8 cellular contexts compared by ENCODE assay signal in the genomic region with DNA sequence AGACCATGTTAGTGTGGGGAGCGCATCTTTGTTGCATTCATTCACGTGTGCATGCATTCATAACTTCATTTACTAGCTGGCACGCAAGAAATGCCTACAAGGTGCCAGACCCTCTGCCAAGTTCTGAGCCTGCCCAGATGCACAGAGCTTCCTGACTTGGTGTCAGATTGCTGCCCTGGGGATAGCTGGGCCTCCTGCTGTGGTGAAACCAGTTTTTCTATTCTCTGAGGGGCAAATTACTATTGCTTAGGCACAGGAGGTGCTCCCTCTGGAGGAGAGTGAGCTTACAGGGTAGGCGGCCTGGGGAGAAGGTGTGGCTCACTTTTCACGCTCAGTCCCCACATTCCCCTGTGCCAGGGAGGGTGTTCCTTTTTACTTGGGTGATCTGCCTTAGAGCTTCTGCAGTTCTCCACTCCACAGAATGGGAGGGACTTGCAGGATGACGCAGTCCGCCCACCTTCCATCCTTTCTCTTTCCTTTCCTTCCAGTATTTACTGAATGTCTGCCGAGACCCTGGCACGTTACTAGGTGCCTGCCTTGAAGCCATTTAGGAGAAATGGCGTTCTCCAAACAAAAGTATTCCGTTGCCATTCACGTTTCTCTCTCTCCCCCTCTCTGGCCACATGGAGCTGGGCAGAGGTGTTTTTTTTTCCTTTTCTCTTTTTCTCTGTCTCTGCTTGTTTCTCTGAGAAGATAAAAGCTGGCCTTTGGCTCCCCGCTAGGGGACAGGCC. TPM values are rescaled to one million over a fixed set of nuclear protein-coding genes. Genes with fewer than 3 reads are reported as not detected.
DNase-seq lines count a peak whose midpoint lies in the region; ATAC-seq and TF ChIP-seq lines count a peak whose summit lies in the region.

No MANE protein-coding gene starts in this region.

- H3K9me2 ChIP-seq in Loucy (replicated peaks; ENCODE audit: low read depth, low read length) = no peaks in the 10 kb centered on the region

- H3K79me2 ChIP-seq in Loucy (ENCODE audit: insufficient read depth, low read length) = no peaks in the 10 kb centered on the region

- no peak for TF ChIP-seq POLR2A in heart left ventricle (IDR thresholded peaks at IDR 0.05)

- H3K36me3 ChIP-seq in BLaER1 treated with 17β-estradiol and CSF1 and Interleukin-3, amounts not matched to agents 10 nM and 100 nM = no peaks in the 10 kb centered on the region
- H3K36me3 ChIP-seq in Loucy (ENCODE audit: insufficient read depth, low read length) (no peaks in the 10 kb centered on the region), heart left ventricle (no peaks in the 10 kb centered on the region)

- H3K9me3 ChIP-seq in BLaER1 treated with 17β-estradiol and CSF1 and Interleukin-3, amounts not matched to agents 10 nM and 100 nM (replicated peaks in 1 of 11) = peaks cover 0 to 10% (median 6%) of the 10 kb centered on the region in 11 experiments; a peak in 7 of 22 replicates
- H3K9me3 ChIP-seq in Loucy (ENCODE audit: insufficient read depth, low read depth, low read length) (no peaks in the 10 kb centered on the region), heart left ventricle (no peaks in the 10 kb centered on the region)

- H3F3A ChIP-seq in Loucy (ENCODE audit: low read depth) = no peaks in the 10 kb centered on the region

- H3K4me2 ChIP-seq in BLaER1 treated with 17β-estradiol and CSF1 and Interleukin-3, amounts not matched to agents 10 nM and 100 nM = peak overlapping the region; percentile 18 to 94 (median 84)
- no peak overlapping the region for H3K4me2 ChIP-seq in Loucy (ENCODE audit: low read depth, low read length, poor library complexity, severe bottlenecking)

- H3K27ac ChIP-seq in BLaER1 treated with 17β-estradiol and CSF1 and Interleukin-3, amounts not matched to agents 10 nM and 100 nM = peak overlapping the region in 10 of 11 experiments; percentile 66 to 98 (median 95); a peak in 20 of 22 replicates
- H3K27ac ChIP-seq in heart left ventricle (peak overlapping the region in 11 of 12 donors; percentile 37 to 76 (median 69)), substantia nigra (ENCODE audit: low read depth, low read length, poor library complexity, severe bottlenecking) (no peak overlapping the region)

- 62 to 72% (median 70%) methylated on average over 13 of the region's 13 CpGs for WGBS in heart left ventricle, 4 donors

- no peaks in the 10 kb centered on the region for H4K20me1 ChIP-seq in BLaER1 treated with 17β-estradiol and CSF1 and Interleukin-3, amounts not matched to agents 10 nM and 100 nM
- no peaks in the 10 kb centered on the region for H4K20me1 ChIP-seq in Loucy (ENCODE audit: insufficient read depth, low read length, poor library complexity, severe bottlenecking)

- peaks cover 33 to 68% (median 64%) of the 10 kb centered on the region in 10 experiments for H3K4me1 ChIP-seq in BLaER1 treated with 17β-estradiol and CSF1 and Interleukin-3, amounts not matched to agents 10 nM and 100 nM
- H3K4me1 ChIP-seq in Loucy (ENCODE audit: insufficient read depth, low read length, poor library complexity, severe bottlenecking) (no peaks in the 10 kb centered on the region), heart left ventricle (peaks cover 0 to 27% (median 12%) of the 10 kb centered on the region in 12 donors)

- H3K27me3 ChIP-seq in BLaER1 treated with 17β-estradiol and CSF1 and Interleukin-3, amounts not matched to agents 10 nM and 100 nM = no peaks in the 10 kb centered on the region
- H3K27me3 ChIP-seq in Loucy (ENCODE audit: insufficient read depth, low read length, poor library complexity, severe bottlenecking) = no peaks in the 10 kb centered on the region
- H3K27me3 ChIP-seq in heart left ventricle = no peaks in the 10 kb centered on the region

- intact Hi-C loops in heart left ventricle (cut with DNase I) = no loop called here

- TF ChIP-seq CTCF in Loucy (conservative IDR thresholded peaks at IDR 0.05; ENCODE audit: low read length) (peak; percentile 55), heart left ventricle (IDR thresholded peaks at IDR 0.05) (peak in 5 of 12 donors; percentile 9 to 44 (median 21))

- H3K4me3 ChIP-seq in BLaER1 treated with 17β-estradiol and CSF1 and Interleukin-3, amounts not matched to agents 10 nM and 100 nM = peak overlapping the region in 5 of 10 experiments; percentile 10 to 52 (median 24); a peak in 8 of 20 replicates
- no peak overlapping the region for H3K4me3 ChIP-seq in Loucy (ENCODE audit: low read length, poor library complexity, severe bottlenecking)
- peak overlapping the region in 2 of 12 donors; percentile 15 to 18 for H3K4me3 ChIP-seq in heart left ventricle

- H2AFZ ChIP-seq in Loucy (ENCODE audit: low read length) = no peak overlapping the region

- DNase-seq in T1000 (lab: John Stamatoyannopoulos, UW) (peak; percentile 31), heart left ventricle (peak in 4 of 5 donors; percentile 30 to 54 (median 42)), putamen (ENCODE audit: low spot score) (peak; percentile 79), substantia nigra (lab: John Stamatoyannopoulos, UW) (no peak), NCI-H1092 (lab: John Stamatoyannopoulos, UW) (no peak)

- ATAC-seq in heart left ventricle = peak; percentile 53 to 72 (median 71)
- no peak for ATAC-seq in GM19035 (IDR thresholded peaks at IDR 0.05; ENCODE audit: unreplicated experiment)

- H3K9ac ChIP-seq in BLaER1 treated with 17β-estradiol and CSF1 and Interleukin-3, amounts not matched to agents 10 nM and 100 nM = peak overlapping the region in 9 of 11 experiments; percentile 61 to 86 (median 80); a peak in 18 of 22 replicates
- H3K9ac ChIP-seq in Loucy (ENCODE audit: low read depth, low read length, poor library complexity, severe bottlenecking) = no peak overlapping the region

RNA-seq across cellular contexts. Expression of a gene that starts 27.9 kb away (rescaled TPM):
- 100 to 1,000 TPM; 331 to 460 (median 410) TPM for total RNA-seq in heart left ventricle
- 100 to 1,000 TPM; 140 to 282 TPM for polyA plus RNA-seq in heart left ventricle

Comparison
In these comparisons a context has a peak if more than half of its experiments do, and no peak if none do; other contexts are left out.
1. DNase-seq: peak in T1000 (single experiment), heart left ventricle (4 of 5) and putamen (single experiment); none in substantia nigra (0 of 49) and NCI-H1092 (single experiment).